10 cellular contexts compared by ENCODE assay signal in genomic region chr4:173074501-173074946, GRCh38.
DNase-seq lines count a peak whose midpoint lies in the region; ATAC-seq and TF ChIP-seq lines count a peak whose summit lies in the region.
"Had no signal": no experiment of that assay in that cellular context is flagged by ENCODE, and none has a peak within 500 bp of the region (broad histone marks: within the 10 kb centered on the region; RNA-seq: fewer than 3 reads in every experiment).

No MANE protein-coding gene starts in this region.

- ATAC-seq in SK-N-SH treated with all-trans-retinoic acid at 6 μM for 48 hours, result peak; percentile 73
- ATAC-seq in GM18858 (IDR thresholded peaks at IDR 0.05; ENCODE audit: unreplicated experiment), result no peak
- ATAC-seq in aorta (ENCODE audit: low FRiP score), result no peak

- no peaks in the 10 kb centered on the region for H3K27me3 Mint-ChIP-seq in osteocyte (ENCODE audit: unreplicated experiment)

- POLR2A ChIA-PET in AG04450 (lab: Yijun Ruan, JAX), result interaction anchor here (0.6 kb wide), 1 partner anchor 172 kb away, joined by 3 read pairs; no protein-coding TSS in a partner anchor

- H3K36me3 ChIP-seq in aorta (ENCODE audit: control insufficient read depth in 1 of 2, insufficient read depth in 2 of 2, low read length in 1 of 2), result no peaks in the 10 kb centered on the region

- H3K27ac ChIP-seq in AG04450 (ENCODE audit: low read depth, low read length), result no peak overlapping the region
- H3K27ac ChIP-seq in HL-60 (replicated peaks), result no peak overlapping the region
- H3K27ac ChIP-seq in aorta (ENCODE audit: low read depth in 1 of 2, low read length in 2 of 2), result no peak overlapping the region

- intact Hi-C loops in aorta (cut with DNase I), result no loop called here

- no peaks in the 10 kb centered on the region for H3K4me1 ChIP-seq in aorta (ENCODE audit: control insufficient read depth in 1 of 2, insufficient read depth in 2 of 2, low read length in 2 of 2)

- peaks cover 6% of the 10 kb centered on the region for H3K9me3 ChIP-seq in AG04450 (ENCODE audit: control insufficient read depth, insufficient read depth, low read length)
- H3K9me3 ChIP-seq in aorta (ENCODE audit: control insufficient read depth, low read length), result no peaks in the 10 kb centered on the region

- H3K4me3 Mint-ChIP-seq in osteocyte (ENCODE audit: unreplicated experiment), result no peak overlapping the region

- H3K4me1 Mint-ChIP-seq in osteocyte (ENCODE audit: unreplicated experiment), result peaks cover 22% of the 10 kb centered on the region

- H3K36me3 Mint-ChIP-seq in osteocyte (ENCODE audit: unreplicated experiment), result peaks cover 4% of the 10 kb centered on the region

- 53 to 68% methylated on average over 3 of the region's 3 CpGs for WGBS in aorta, 2 donors

- DNase-seq in AG04450 (ENCODE audit: low read depth, low spot score), result peak; percentile 67
- DNase-seq in HL-60 (ENCODE audit: low read depth in 1 of 2, low spot score in 1 of 2), result peak; percentile 89 to 93
- peak; percentile 96 for DNase-seq in iPS DF 4.7 (ENCODE audit: extremely low read depth, low spot score)
- no peak for DNase-seq in osteocyte (ENCODE audit: extremely low spot score, unreplicated experiment)
- no peak for DNase-seq in globus pallidus (ENCODE audit: low spot score)
- DNase-seq in aorta, result no peak
- DNase-seq: activated CD4-positive, alpha-beta T cell treated with anti-CD3 and anti-CD28 coated beads for 4 hours; DMS79 had no signal

- H3K27ac Mint-ChIP-seq in osteocyte (ENCODE audit: unreplicated experiment), result no peak overlapping the region

- CTCF ChIA-PET in AG04450 (lab: Charles Lee), result interaction anchor here (1.0 kb wide), 1 partner anchor 61 kb away, joined by 4 read pairs; no protein-coding TSS in a partner anchor

- H3K4me3 ChIP-seq in AG04450 (ENCODE audit: low read depth, low read length) (no peak overlapping the region), HL-60 (replicated peaks; ENCODE audit: insufficient read depth, low read length) (no peak overlapping the region), aorta (ENCODE audit: low read length in 2 of 2) (no peak overlapping the region)

- H3K9me3 Mint-ChIP-seq in osteocyte (ENCODE audit: unreplicated experiment), result peaks cover 9% of the 10 kb centered on the region

- H3K27me3 ChIP-seq in AG04450 (ENCODE audit: control insufficient read depth, insufficient read depth, low read length) (no peaks in the 10 kb centered on the region), HL-60 (ENCODE audit: insufficient read depth, poor library complexity, severe bottlenecking) (no peaks in the 10 kb centered on the region), aorta (ENCODE audit: control insufficient read depth in 1 of 2, insufficient read depth in 2 of 2, low read length in 1 of 2) (no peaks in the 10 kb centered on the region)

- TF ChIP-seq CTCF in AG04450 (IDR thresholded peaks at IDR 0.05; ENCODE audit: low read depth, low read length), result no peak
- TF ChIP-seq CTCF in HL-60 (IDR thresholded peaks at IDR 0.05; ENCODE audit: insufficient read depth, low read length), result no peak
- TF ChIP-seq CTCF in osteocyte (IDR thresholded peaks at IDR 0.05), result no peak

TF ChIP-seq in SK-N-SH treated with all-trans-retinoic acid at 6 μM for 48 hours, 23 proteins besides CTCF, POLR2A, EP300 and RAD21:
- TF ChIP-seq SNAI2 (CRISPR knock-in tag; IDR thresholded peaks at IDR 0.05) (no peak), TOX (CRISPR knock-in tag; IDR thresholded peaks at IDR 0.05; ENCODE audit: borderline replicate concordance) (no peak), ARNTL (CRISPR knock-in tag; IDR thresholded peaks at IDR 0.05; ENCODE audit: borderline replicate concordance, low read depth) (no peak), PPARA (CRISPR knock-in tag; IDR thresholded peaks at IDR 0.05; ENCODE audit: borderline replicate concordance) (no peak), ZNF70 (CRISPR knock-in tag; IDR thresholded peaks at IDR 0.05) (no peak), TCF4 (CRISPR knock-in tag; IDR thresholded peaks at IDR 0.05; ENCODE audit: borderline replicate concordance) (peak; percentile 34; the same call in 1 of the 2 replicates), ESRRG (CRISPR knock-in tag; IDR thresholded peaks at IDR 0.05) (no peak), BACH2 (CRISPR knock-in tag; IDR thresholded peaks at IDR 0.05; ENCODE audit: borderline replicate concordance) (no peak), ZC3H10 (CRISPR knock-in tag; IDR thresholded peaks at IDR 0.05) (no peak), GLIS3 (CRISPR knock-in tag; IDR thresholded peaks at IDR 0.05) (no peak), ISL1 (CRISPR knock-in tag; IDR thresholded peaks at IDR 0.05) (peak; percentile 78), CREB5 (CRISPR knock-in tag; IDR thresholded peaks at IDR 0.05; ENCODE audit: low read depth) (no peak)
- TF ChIP-seq, protein P1, sequence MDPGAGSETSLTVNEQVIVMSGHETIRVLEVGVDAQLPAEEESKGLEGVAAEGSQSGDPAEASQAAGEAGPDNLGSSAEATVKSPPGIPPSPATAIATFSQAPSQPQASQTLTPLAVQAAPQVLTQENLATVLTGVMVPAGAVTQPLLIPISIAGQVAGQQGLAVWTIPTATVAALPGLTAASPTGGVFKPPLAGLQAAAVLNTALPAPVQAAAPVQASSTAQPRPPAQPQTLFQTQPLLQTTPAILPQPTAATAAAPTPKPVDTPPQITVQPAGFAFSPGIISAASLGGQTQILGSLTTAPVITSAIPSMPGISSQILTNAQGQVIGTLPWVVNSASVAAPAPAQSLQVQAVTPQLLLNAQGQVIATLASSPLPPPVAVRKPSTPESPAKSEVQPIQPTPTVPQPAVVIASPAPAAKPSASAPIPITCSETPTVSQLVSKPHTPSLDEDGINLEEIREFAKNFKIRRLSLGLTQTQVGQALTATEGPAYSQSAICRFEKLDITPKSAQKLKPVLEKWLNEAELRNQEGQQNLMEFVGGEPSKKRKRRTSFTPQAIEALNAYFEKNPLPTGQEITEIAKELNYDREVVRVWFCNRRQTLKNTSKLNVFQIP (CRISPR knock-in tag; IDR thresholded peaks at IDR 0.05; ENCODE audit: borderline replicate concordance, low read depth), result no peak

Comparison
In these comparisons a context has a peak if more than half of its experiments do, and no peak if none do; other contexts are left out.
1. DNase-seq: peak in AG04450 (single experiment), HL-60 (2 of 2) and iPS DF 4.7 (single experiment); none in osteocyte (single experiment), globus pallidus (single experiment) and aorta (0 of 2).